20 cellular contexts compared by ENCODE assay signal in genomic region chr3:105783631-105784030, GRCh38.
"Had no signal": no experiment of that assay in that cellular context is flagged by ENCODE, and none has a peak within 500 bp of the region (broad histone marks: within the 10 kb centered on the region; RNA-seq: fewer than 3 reads in every experiment).

No MANE protein-coding gene starts in this region.

- H3K4me3 Mint-ChIP-seq: activated B cell treated with CpG ODN at 0.5 μM for 24 hours; activated T-helper 17 cell treated with anti-CD3 and anti-CD28 coated beads, Interleukin-2, amount 50 U/mL, for 72 hours; dendritic cell treated with granulocyte-macrophage colony-stimulating factor and Interleukin-4, amounts not matched to agents 40 ng/mL and 50 ng/mL, for 4 days; stimulated activated memory B cell treated with anti-CD40 and anti-IgM and Interleukin-4, amounts not matched to agents 10 μg/mL and 1 μg/mL and 100 μg/mL, for 72 hours; T-helper 2 cell treated with Interferon-gamma antibody and Interleukin-4, amounts not matched to agents 5 μg/mL and 100 μg/mL, for 36 hours had no signal

- FAIRE-seq: bronchial epithelial cell, urothelium cell line had no signal

- DNase-seq: activated B cell treated with CpG ODN at 0.5 μM for 24 hours; activated CD4-positive, alpha-beta T cell treated with anti-CD3 and anti-CD28 coated beads, Interleukin-2, amount 50 U/mL, for 1 hour; activated naive CD4-positive, alpha-beta T cell; effector CD8-positive, alpha-beta T cell; gastrocnemius medialis; head of caudate nucleus; kidney glomerular epithelial cell; mesendoderm; occipital lobe; posterior cingulate gyrus; spleen; stimulated activated CD4-positive, alpha-beta T cell treated with anti-CD3 and anti-CD28 coated beads, Interleukin-4, amount 100 ng/mL, for 4 hours; tibial artery had no signal

- H3K36me3 Mint-ChIP-seq: stimulated activated memory B cell treated with anti-CD40 and anti-IgM and Interleukin-4, amounts not matched to agents 10 μg/mL and 1 μg/mL and 100 μg/mL, for 72 hours had no signal

- H3K4me1 ChIP-seq: tibial artery had no signal

- H3K9me3 Mint-ChIP-seq: activated B cell treated with CpG ODN at 0.5 μM for 24 hours; activated T-helper 17 cell treated with anti-CD3 and anti-CD28 coated beads, Interleukin-2, amount 50 U/mL, for 72 hours; dendritic cell treated with granulocyte-macrophage colony-stimulating factor and Interleukin-4, amounts not matched to agents 40 ng/mL and 50 ng/mL, for 4 days; stimulated activated memory B cell treated with anti-CD40 and anti-IgM and Interleukin-4, amounts not matched to agents 10 μg/mL and 1 μg/mL and 100 μg/mL, for 72 hours; T-helper 2 cell treated with Interferon-gamma antibody and Interleukin-4, amounts not matched to agents 5 μg/mL and 100 μg/mL, for 36 hours had no signal

- ATAC-seq: activated T-helper 17 cell treated with anti-CD3 and anti-CD28 coated beads, Interleukin-2, amount 50 U/mL, for 72 hours; esophagus mucosa; gastrocnemius medialis; stimulated activated memory B cell treated with anti-CD40 and anti-IgM and Interleukin-4, amounts not matched to agents 10 μg/mL and 1 μg/mL and 100 μg/mL, for 72 hours had no signal

- H3K9me3 ChIP-seq: gastrocnemius medialis, spleen, tibial artery had no signal

- H3K27me3 ChIP-seq: gastrocnemius medialis, spleen, tibial artery had no signal

- H3K27ac Mint-ChIP-seq: activated B cell treated with CpG ODN at 0.5 μM for 24 hours; activated T-helper 17 cell treated with anti-CD3 and anti-CD28 coated beads, Interleukin-2, amount 50 U/mL, for 72 hours; dendritic cell treated with granulocyte-macrophage colony-stimulating factor and Interleukin-4, amounts not matched to agents 40 ng/mL and 50 ng/mL, for 4 days; stimulated activated memory B cell treated with anti-CD40 and anti-IgM and Interleukin-4, amounts not matched to agents 10 μg/mL and 1 μg/mL and 100 μg/mL, for 72 hours; T-helper 2 cell treated with Interferon-gamma antibody and Interleukin-4, amounts not matched to agents 5 μg/mL and 100 μg/mL, for 36 hours had no signal

- H3K4me3 ChIP-seq: gastrocnemius medialis, spleen, tibial artery had no signal

- H3K27me3 Mint-ChIP-seq: activated B cell treated with CpG ODN at 0.5 μM for 24 hours; activated T-helper 17 cell treated with anti-CD3 and anti-CD28 coated beads, Interleukin-2, amount 50 U/mL, for 72 hours; dendritic cell treated with granulocyte-macrophage colony-stimulating factor and Interleukin-4, amounts not matched to agents 40 ng/mL and 50 ng/mL, for 4 days; stimulated activated memory B cell treated with anti-CD40 and anti-IgM and Interleukin-4, amounts not matched to agents 10 μg/mL and 1 μg/mL and 100 μg/mL, for 72 hours had no signal

- H3K36me3 ChIP-seq: gastrocnemius medialis, spleen, tibial artery had no signal

- H3K27ac ChIP-seq: gastrocnemius medialis, spleen, tibial artery had no signal
